In genomic region chr6:108482559-108482958, GRCh38 we compare ENCODE assay signal across 6 cellular contexts.
"Had no signal": no experiment of that assay in that cellular context is flagged by ENCODE, and none has a peak within 500 bp of the region (broad histone marks: within the 10 kb centered on the region; RNA-seq: fewer than 3 reads in every experiment).

No MANE protein-coding gene starts in this region.

- ATAC-seq: K562 had no signal

- DNase-seq: IMR-90, KBM-7, KG1 had no signal

- H3K27ac ChIP-seq: HL-60 had no signal

- H3K4me3 ChIP-seq: K562 had no signal

- FAIRE-seq: HTR-8/SVneo, K562 had no signal
